Comparison of ENCODE assay signal across 28 cellular contexts in the genomic region with DNA sequence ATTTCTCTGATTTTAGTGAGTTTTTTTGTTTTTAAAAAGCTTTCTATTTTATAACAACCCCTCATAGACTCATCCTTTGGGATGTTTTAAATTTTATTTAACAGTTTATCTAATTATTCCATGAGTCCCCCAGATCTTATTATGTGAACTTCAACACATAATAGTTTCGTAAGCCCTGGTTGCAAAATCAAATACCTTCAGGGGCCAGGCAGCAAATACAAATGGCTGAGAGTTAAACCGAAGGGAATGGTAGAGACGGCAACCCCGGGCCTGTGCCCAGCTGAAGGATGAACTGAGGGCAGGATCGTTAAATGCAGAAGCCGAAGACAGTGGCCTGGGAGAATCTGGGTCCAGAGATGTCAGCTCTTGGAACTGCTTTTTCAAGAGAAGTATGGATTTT.
DNase-seq lines count a peak whose midpoint lies in the region; ATAC-seq and TF ChIP-seq lines count a peak whose summit lies in the region.
"Had no signal": no experiment of that assay in that cellular context is flagged by ENCODE, and none has a peak within 500 bp of the region (broad histone marks: within the 10 kb centered on the region; RNA-seq: fewer than 3 reads in every experiment).

No MANE protein-coding gene starts in this region.

- BruUV-seq in MCF 10A (replicated peaks; lab: Mats Ljungman, UMichigan) (no TSS peak), mammary epithelial cell (replicated peaks; lab: Mats Ljungman, UMichigan) (no TSS peak), OCI-LY7 (replicated peaks; lab: Mats Ljungman, UMichigan) (no TSS peak)

- intact Hi-C loops in MCF 10A (cut with micrococcal nuclease), result no loop called here
- intact Hi-C loops in mammary epithelial cell (cut with micrococcal nuclease), result no loop called here
- intact Hi-C loops in dendritic cell treated with granulocyte-macrophage colony-stimulating factor and Interleukin-4, amounts not matched to agents 40 ng/mL and 50 ng/mL, for 4 days (cut with micrococcal nuclease), result no loop called here
- intact Hi-C loops in OCI-LY7 (cut with micrococcal nuclease; ENCODE audit: unreplicated experiment), result no loop called here

- no peak overlapping the region for H4K8ac ChIP-seq in mesenchymal stem cell (ENCODE audit: low read length)

- H3K27me3 ChIP-seq in mammary epithelial cell (ENCODE audit: insufficient read depth, low read length) (no peaks in the 10 kb centered on the region), mesenchymal stem cell (ENCODE audit: control insufficient read depth in 1 of 2, insufficient read depth in 1 of 2, low read length in 2 of 2) (no peaks in the 10 kb centered on the region)
- H3K27me3 ChIP-seq: cardiac muscle cell, right atrium auricular region, testis had no signal

- H3K4ac ChIP-seq in mesenchymal stem cell (ENCODE audit: low read depth in 1 of 2, low read length in 2 of 2), result no peak overlapping the region

- peak; percentile 65 for DNase-seq in MCF 10A (ENCODE audit: unreplicated experiment)
- DNase-seq in mammary epithelial cell, result no peak
- DNase-seq in mesenchymal stem cell, result no peak
- no peak for DNase-seq in OCI-LY7 (ENCODE audit: low spot score)
- DNase-seq in dermis blood vessel endothelial cell, result no peak
- no peak for DNase-seq in LoVo (ENCODE audit: low spot score)
- DNase-seq: 8988T; activated CD4-positive, alpha-beta T cell treated with anti-CD3 and anti-CD28 coated beads for 1 hour; activated CD8-positive, alpha-beta T cell treated with anti-CD3 and anti-CD28 coated beads, Interleukin-2, amount 10 ng/mL, durations not matched to agents 7 days and 5 days; aorta; CD8-positive, alpha-beta T cell; dorsolateral prefrontal cortex; kidney; lower lobe of right lung; NCI-H2029; NCI-H2227 treated with DMSO at 0.1 percent for 48 hours; stimulated activated naive CD4-positive, alpha-beta T cell treated with Interleukin-2 at 50 U/mL for 16 hours; testis had no signal

- peaks cover 32% of the 10 kb centered on the region for H3K79me2 ChIP-seq in mammary epithelial cell (ENCODE audit: insufficient read depth, low read length)
- no peaks in the 10 kb centered on the region for H3K79me2 ChIP-seq in OCI-LY7 (ENCODE audit: insufficient read depth, low read depth, low read length)
- H3K79me2 ChIP-seq: parathyroid adenoma had no signal

- CTCF ChIA-PET in MCF 10A (lab: Yijun Ruan, JAX), result interaction anchor here (1.2 to 1.8 kb wide), 3 partner anchors 13 to 26 kb away, joined by 3 to 4 read pairs (median 3); no protein-coding TSS in a partner anchor
- CTCF ChIA-PET in mammary epithelial cell (lab: Charles Lee; ENCODE audit: low non-redundant PET), result no interaction called here
- CTCF ChIA-PET in OCI-LY7 (lab: Charles Lee; ENCODE audit: unreplicated experiment), result no interaction called here

- H3K36me3 ChIP-seq in mammary epithelial cell (ENCODE audit: insufficient read depth, low read length) (peaks cover 15% of the 10 kb centered on the region), mesenchymal stem cell (ENCODE audit: control insufficient read depth in 1 of 2, insufficient read depth in 2 of 2, low read depth in 1 of 2, low read length in 2 of 2) (peaks cover 0 to 56% of the 10 kb centered on the region in 2 experiments), OCI-LY7 (ENCODE audit: insufficient read depth, low read length) (peaks cover 87% of the 10 kb centered on the region)
- H3K36me3 ChIP-seq: cardiac muscle cell, right atrium auricular region had no signal

- WGBS in mammary epithelial cell (ENCODE audit: low coverage, missing lambda C conversion rate), result 80% methylated on average over 6 of the region's 6 CpGs
- 96% methylated on average over 6 of the region's 6 CpGs for WGBS in mesenchymal stem cell

- peaks cover 16% of the 10 kb centered on the region for H3K4me1 Mint-ChIP-seq in MCF 10A (ENCODE audit: insufficient read depth, unreplicated experiment)
- H3K4me1 Mint-ChIP-seq in dendritic cell treated with granulocyte-macrophage colony-stimulating factor and Interleukin-4, amounts not matched to agents 40 ng/mL and 50 ng/mL, for 4 days (ENCODE audit: low read depth), result peaks cover 65% of the 10 kb centered on the region
- H3K4me1 Mint-ChIP-seq: nephron had no signal

- no peak overlapping the region for H2BK15ac ChIP-seq in mesenchymal stem cell (ENCODE audit: low read depth, poor library complexity, severe bottlenecking)

- no peak overlapping the region for H3K27ac ChIP-seq in mammary epithelial cell (ENCODE audit: insufficient read depth, low read depth, low read length)
- no peak overlapping the region for H3K27ac ChIP-seq in mesenchymal stem cell (ENCODE audit: low read length, poor library complexity, severe bottlenecking)
- H3K27ac ChIP-seq in OCI-LY7 (ENCODE audit: low read depth, low read length, poor library complexity, severe bottlenecking), result no peak overlapping the region
- H3K27ac ChIP-seq: cardiac muscle cell, dorsolateral prefrontal cortex, lower lobe of right lung, parathyroid adenoma, right atrium auricular region, RWPE1, testis had no signal

- no peak overlapping the region for H2BK12ac ChIP-seq in mesenchymal stem cell (ENCODE audit: low read length in 2 of 2)

- in situ Hi-C loops in mammary epithelial cell (cut with MboI; ENCODE audit: low sequenced_read_pairs in 2 of 2), result no loop called here

- H3K9me2 ChIP-seq in OCI-LY7 (ENCODE audit: insufficient read depth, low read length), result no peaks in the 10 kb centered on the region

- no peaks in the 10 kb centered on the region for H3K79me1 ChIP-seq in mesenchymal stem cell (replicated peaks; ENCODE audit: low read length, poor library complexity, severe bottlenecking)

- no peaks in the 10 kb centered on the region for H4K20me1 ChIP-seq in mammary epithelial cell (ENCODE audit: insufficient read depth, low read length)
- no peaks in the 10 kb centered on the region for H4K20me1 ChIP-seq in OCI-LY7 (ENCODE audit: insufficient read depth, low read length)

- H4K91ac ChIP-seq in mesenchymal stem cell (ENCODE audit: low read length), result no peak overlapping the region

- H2AK5ac ChIP-seq in mesenchymal stem cell (ENCODE audit: low read length, severe bottlenecking), result no peak overlapping the region

- H3K4me3 Mint-ChIP-seq in MCF 10A (ENCODE audit: unreplicated experiment), result no peak overlapping the region
- no peak overlapping the region for H3K4me3 Mint-ChIP-seq in dendritic cell treated with granulocyte-macrophage colony-stimulating factor and Interleukin-4, amounts not matched to agents 40 ng/mL and 50 ng/mL, for 4 days
- H3K4me3 Mint-ChIP-seq: activated CD8-positive, alpha-beta T cell treated with anti-CD3 and anti-CD28 coated beads, Interleukin-2, amount 10 ng/mL, durations not matched to agents 7 days and 5 days; CD8-positive, alpha-beta T cell; nephron; T-helper 1 cell treated with Interleukin-12 subunit alpha and Interleukin-12 subunit beta and Interleukin-4 antibody, amounts not matched to agents 30 μg/mL and 1 μg/mL, for 36 hours had no signal

- H3K9me3 ChIP-seq in mammary epithelial cell (replicated peaks; ENCODE audit: insufficient read depth, low read length) (no peaks in the 10 kb centered on the region), mesenchymal stem cell (ENCODE audit: control insufficient read depth, low read length) (no peaks in the 10 kb centered on the region), OCI-LY7 (ENCODE audit: low read length) (no peaks in the 10 kb centered on the region)
- H3K9me3 ChIP-seq: lower lobe of right lung, right atrium auricular region, testis had no signal

- ATAC-seq in HG03442 (IDR thresholded peaks at IDR 0.05; ENCODE audit: unreplicated experiment), result no peak
- ATAC-seq: activated CD8-positive, alpha-beta T cell treated with anti-CD3 and anti-CD28 coated beads, Interleukin-2, amount 10 ng/mL, durations not matched to agents 7 days and 5 days; activated naive CD4-positive, alpha-beta T cell treated with anti-CD3 and anti-CD28 coated beads, Interleukin-2, amount 50 U/mL, for 72 hours; CD8-positive, alpha-beta T cell; lower lobe of right lung had no signal

- H3K4me1 ChIP-seq in mammary epithelial cell (ENCODE audit: insufficient read depth, low read length) (peaks cover 13% of the 10 kb centered on the region), mesenchymal stem cell (ENCODE audit: control insufficient read depth, insufficient read depth, low read depth, low read length) (no peaks in the 10 kb centered on the region), OCI-LY7 (ENCODE audit: insufficient read depth, low read length, poor library complexity, severe bottlenecking) (peaks cover 5% of the 10 kb centered on the region)
- H3K4me1 ChIP-seq: parathyroid adenoma, testis had no signal

- no peak overlapping the region for H3K4me3 ChIP-seq in mammary epithelial cell (replicated peaks in 1 of 3; ENCODE audit: insufficient read depth in 1 of 3, low read depth in 2 of 3, low read length in 3 of 3)
- no peak overlapping the region for H3K4me3 ChIP-seq in mesenchymal stem cell (ENCODE audit: insufficient read depth in 1 of 2, low read depth in 1 of 2, low read length in 2 of 2)
- no peak overlapping the region for H3K4me3 ChIP-seq in OCI-LY7 (ENCODE audit: low read depth, low read length, poor library complexity, severe bottlenecking)
- H3K4me3 ChIP-seq: cardiac muscle cell, dorsolateral prefrontal cortex, lower lobe of right lung, right atrium auricular region, testis had no signal

- H3K27ac Mint-ChIP-seq in MCF 10A (ENCODE audit: low read depth, unreplicated experiment), result peak overlapping the region; percentile 57
- peak overlapping the region; percentile 81 for H3K27ac Mint-ChIP-seq in dendritic cell treated with granulocyte-macrophage colony-stimulating factor and Interleukin-4, amounts not matched to agents 40 ng/mL and 50 ng/mL, for 4 days
- H3K27ac Mint-ChIP-seq: activated CD8-positive, alpha-beta T cell treated with anti-CD3 and anti-CD28 coated beads, Interleukin-2, amount 10 ng/mL, durations not matched to agents 7 days and 5 days; CD8-positive, alpha-beta T cell; nephron; T-helper 1 cell treated with Interleukin-12 subunit alpha and Interleukin-12 subunit beta and Interleukin-4 antibody, amounts not matched to agents 30 μg/mL and 1 μg/mL, for 36 hours had no signal

- H3K18ac ChIP-seq in mesenchymal stem cell (ENCODE audit: low read depth in 1 of 2, low read length in 2 of 2), result no peak overlapping the region

- H3K9ac ChIP-seq in mammary epithelial cell (ENCODE audit: insufficient read depth, low read length), result no peak overlapping the region
- peak overlapping the region; percentile 58 for H3K9ac ChIP-seq in mesenchymal stem cell (ENCODE audit: low read length)
- H3K9ac ChIP-seq: parathyroid adenoma had no signal

- TF ChIP-seq CTCF in MCF 10A (IDR thresholded peaks at IDR 0.05; ENCODE audit: unreplicated experiment), result no peak
- no peak for TF ChIP-seq CTCF in mammary epithelial cell (conservative IDR thresholded peaks at IDR 0.05 in 1 of 2, IDR thresholded peaks at IDR 0.05 in 1 of 2; ENCODE audit: extremely low read depth in 1 of 2, insufficient read depth in 1 of 2, low read depth in 1 of 2, low read length in 2 of 2)
- TF ChIP-seq CTCF in OCI-LY7 (conservative IDR thresholded peaks at IDR 0.05; ENCODE audit: low read length), result no peak

- no peaks in the 10 kb centered on the region for H3K27me3 Mint-ChIP-seq in MCF 10A (ENCODE audit: insufficient read depth, unreplicated experiment)
- H3K27me3 Mint-ChIP-seq in dendritic cell treated with granulocyte-macrophage colony-stimulating factor and Interleukin-4, amounts not matched to agents 40 ng/mL and 50 ng/mL, for 4 days, result no peaks in the 10 kb centered on the region
- H3K27me3 Mint-ChIP-seq: IgD-negative memory B cell had no signal

- H2BK5ac ChIP-seq in mesenchymal stem cell (ENCODE audit: low read depth, low read length, poor library complexity, severe bottlenecking), result no peak overlapping the region

- H3K36me3 Mint-ChIP-seq in MCF 10A (ENCODE audit: insufficient read depth, unreplicated experiment), result peaks cover 73% of the 10 kb centered on the region
- peaks cover 72% of the 10 kb centered on the region for H3K36me3 Mint-ChIP-seq in dendritic cell treated with granulocyte-macrophage colony-stimulating factor and Interleukin-4, amounts not matched to agents 40 ng/mL and 50 ng/mL, for 4 days (ENCODE audit: low read depth)

- no peak overlapping the region for H3K14ac ChIP-seq in mesenchymal stem cell (ENCODE audit: low read length in 2 of 2)

- no peaks in the 10 kb centered on the region for H3K9me3 Mint-ChIP-seq in MCF 10A (ENCODE audit: unreplicated experiment)
- no peaks in the 10 kb centered on the region for H3K9me3 Mint-ChIP-seq in dendritic cell treated with granulocyte-macrophage colony-stimulating factor and Interleukin-4, amounts not matched to agents 40 ng/mL and 50 ng/mL, for 4 days
- H3K9me3 Mint-ChIP-seq: activated naive CD4-positive, alpha-beta T cell treated with anti-CD3 and anti-CD28 coated beads, Interleukin-2, amount 50 U/mL, for 72 hours; CD8-positive, alpha-beta T cell; IgD-negative memory B cell; nephron; T-helper 1 cell treated with Interleukin-12 subunit alpha and Interleukin-12 subunit beta and Interleukin-4 antibody, amounts not matched to agents 30 μg/mL and 1 μg/mL, for 36 hours had no signal

- no peak overlapping the region for H3K23ac ChIP-seq in mesenchymal stem cell (ENCODE audit: low read length in 2 of 2)

- no peak overlapping the region for H2BK120ac ChIP-seq in mesenchymal stem cell (ENCODE audit: low read depth, low read length)

- dilution Hi-C loops in mammary epithelial cell (cut with HindIII; ENCODE audit: low sequenced_read_pairs), result no loop called here

- POLR2A ChIA-PET in MCF 10A (lab: Yijun Ruan, JAX) (interaction anchor here (0.8 to 2.9 kb wide), 8 partner anchors 14 to 392 kb away, joined by 3 to 10 read pairs (median 4); no protein-coding TSS in a partner anchor), OCI-LY7 (lab: Charles Lee) (interaction anchor here (0.8 to 1.0 kb wide), 3 partner anchors 10 to 28 kb away, joined by 3 to 4 read pairs (median 4); no protein-coding TSS in a partner anchor)

- H3K4me2 ChIP-seq in mammary epithelial cell (ENCODE audit: insufficient read depth, low read depth, low read length) (no peak overlapping the region), mesenchymal stem cell (ENCODE audit: low read length, poor library complexity, severe bottlenecking) (no peak overlapping the region), OCI-LY7 (ENCODE audit: low read length) (no peak overlapping the region)

- H2AFZ ChIP-seq in mammary epithelial cell (ENCODE audit: low read depth, low read length), result no peak overlapping the region
- H2AFZ ChIP-seq in mesenchymal stem cell (ENCODE audit: low read depth, low read length), result no peak overlapping the region
- H2AFZ ChIP-seq in OCI-LY7 (ENCODE audit: low read length), result no peak overlapping the region
- H2AFZ ChIP-seq: parathyroid adenoma had no signal
